ENCODE assay signal across 18 cellular contexts in genomic region chr2:128301021-128301420, GRCh38. TPM values are rescaled to one million over a fixed set of nuclear protein-coding genes. Genes with fewer than 3 reads are reported as not detected.
A peak's percentile ranks its signal among the peaks of the same experiment; 100 is the strongest.
DNase-seq lines count a peak whose midpoint lies in the region; ATAC-seq and TF ChIP-seq lines count a peak whose summit lies in the region.
"Had no signal": no experiment of that assay in that cellular context is flagged by ENCODE, and none has a peak within 500 bp of the region (broad histone marks: within the 10 kb centered on the region; RNA-seq: fewer than 3 reads in every experiment).

No MANE protein-coding gene starts in this region.

- no peak for DNase-seq in SJCRH30
- no peak for DNase-seq in caudate nucleus (lab: John Stamatoyannopoulos, UW)
- no peak for DNase-seq in thoracic aorta (ENCODE audit: low spot score)
- no peak for DNase-seq in germinal center (ENCODE audit: low spot score)
- DNase-seq: activated CD4-positive, alpha-beta T cell treated with anti-CD3 and anti-CD28 coated beads for 48 hours; activated T-cell treated with anti-CD3 and anti-CD28 coated beads for 4 hours; cerebellar nuclear complex; immature natural killer cell; NCI-H1417 treated with DMSO at 0.1 percent for 48 hours; NCI-H2227 treated with DMSO at 0.1 percent for 48 hours; NK-92 treated with Interleukin-12 subunit alpha and Interleukin-12 subunit beta, amount 100 ng/mL, for 24 hours; SHP77 treated with DMSO at 0.1 percent for 48 hours; stimulated activated CD4-positive, alpha-beta T cell treated with anti-CD3 and anti-CD28 coated beads, Interleukin-15, amount 100 ng/mL, for 24 hours; T-helper 9 cell had no signal

- H3K27ac ChIP-seq in SJCRH30: peak overlapping the region; percentile 10; the same call in 1 of the 2 replicates
- peak overlapping the region; percentile 58 for H3K27ac ChIP-seq in caudate nucleus (ENCODE audit: low read depth, low read length)
- H3K27ac ChIP-seq in muscle layer of duodenum (ENCODE audit: low read length): peak overlapping the region; percentile 8
- peak overlapping the region; percentile 16 to 62 for H3K27ac ChIP-seq in thoracic aorta
- H3K27ac ChIP-seq: parathyroid adenoma had no signal

- H3K27me3 ChIP-seq in SJCRH30: no peaks in the 10 kb centered on the region
- no peaks in the 10 kb centered on the region for H3K27me3 ChIP-seq in muscle layer of duodenum (ENCODE audit: low read depth, low read length)
- H3K27me3 ChIP-seq in thoracic aorta (replicated peaks; ENCODE audit: insufficient read depth): no peaks in the 10 kb centered on the region

- no peak for TF ChIP-seq CTCF in thoracic aorta (IDR thresholded peaks at IDR 0.05)

- no peak for ATAC-seq in thoracic aorta (ENCODE audit: insufficient number of reproducible peaks, low FRiP score, low read depth)
- ATAC-seq in GM19455 (IDR thresholded peaks at IDR 0.05; ENCODE audit: unreplicated experiment): no peak
- ATAC-seq in GM18909 (IDR thresholded peaks at IDR 0.05; ENCODE audit: poor library complexity, unreplicated experiment): no peak

- H3K4me1 ChIP-seq in SJCRH30 (peaks cover 34% of the 10 kb centered on the region), muscle layer of duodenum (ENCODE audit: control insufficient read depth in 1 of 2, insufficient read depth in 2 of 2, low read length in 2 of 2) (peaks cover 13 to 49% of the 10 kb centered on the region in 2 donors), thoracic aorta (ENCODE audit: control insufficient read depth in 1 of 2, low read depth in 2 of 2) (peaks cover 21 to 33% of the 10 kb centered on the region in 2 donors)

- H3K4me3 ChIP-seq in SJCRH30 (no peak overlapping the region), muscle layer of duodenum (ENCODE audit: low read depth in 1 of 2, low read length in 2 of 2) (no peak overlapping the region), thoracic aorta (peak overlapping the region; percentile 41)

- H3K9me3 ChIP-seq in SJCRH30 (replicated peaks) (no peaks in the 10 kb centered on the region), muscle layer of duodenum (ENCODE audit: control insufficient read depth in 1 of 2, low read length in 2 of 2) (no peaks in the 10 kb centered on the region), thoracic aorta (no peaks in the 10 kb centered on the region)

- H3K36me3 ChIP-seq in SJCRH30 (no peaks in the 10 kb centered on the region), muscle layer of duodenum (ENCODE audit: control insufficient read depth in 1 of 2, insufficient read depth in 2 of 2, low read length in 2 of 2) (no peaks in the 10 kb centered on the region), thoracic aorta (no peaks in the 10 kb centered on the region)

RNA-seq across cellular contexts. Expression of gene HS6ST1, which starts 17.6 kb away (rescaled TPM):
- 18.8 and 20.0 TPM in 2 replicates for total RNA-seq in SJCRH30 (2014; rRNA removed; shearing (Covaris generic))
- total RNA-seq in thoracic aorta: 10 to 100 TPM; 21.8 to 32.4 TPM

Comparison
In these comparisons a context has a peak if more than half of its experiments do, and no peak if none do; other contexts are left out.
1. H3K27ac ChIP-seq: peak in every context shown above with its lines; median percentile 58 in caudate nucleus; 39 in thoracic aorta; 10 in SJCRH30; 8 in muscle layer of duodenum.